Comparison of ENCODE assay signal across 9 cellular contexts in genomic region chr4:83231620-83232056, GRCh38. TPM values are rescaled to one million over a fixed set of nuclear protein-coding genes. Genes with fewer than 3 reads are reported as not detected.
DNase-seq lines count a peak whose midpoint lies in the region; ATAC-seq and TF ChIP-seq lines count a peak whose summit lies in the region.
"Had no signal": no experiment of that assay in that cellular context is flagged by ENCODE, and none has a peak within 500 bp of the region (broad histone marks: within the 10 kb centered on the region; RNA-seq: fewer than 3 reads in every experiment).

No MANE protein-coding gene starts in this region.

- H3K9me3 Mint-ChIP-seq in activated T-helper 1 cell treated with anti-CD3 and anti-CD28 coated beads, Interleukin-12 subunit alpha, Interleukin-12 subunit beta, Interleukin-2, Interleukin-4 antibody, amounts not matched to agents 30 ng/mL and 10 ng/mL and 1 ng/mL, durations not matched to agents 14 hours and 24 hours and 36 hours, result no peaks in the 10 kb centered on the region
- no peaks in the 10 kb centered on the region for H3K9me3 Mint-ChIP-seq in stimulated activated naive CD8-positive, alpha-beta T cell treated with anti-CD3 and anti-CD28 coated beads, Interleukin-15, Interleukin-2, amounts not matched to agents 100 ng/mL and 50 ng/mL, for 24 hours
- no peaks in the 10 kb centered on the region for H3K9me3 Mint-ChIP-seq in Caco-2 (ENCODE audit: unreplicated experiment)

- peak overlapping the region in 7 of 11 experiments; percentile 2 to 74 (median 57); a peak in 10 of 22 replicates for H3K9ac ChIP-seq in BLaER1 treated with 17β-estradiol and CSF1 and Interleukin-3, amounts not matched to agents 10 nM and 100 nM

- no peaks in the 10 kb centered on the region for H4K20me1 ChIP-seq in BLaER1 treated with 17β-estradiol and CSF1 and Interleukin-3, amounts not matched to agents 10 nM and 100 nM

- no peaks in the 10 kb centered on the region for H3K27me3 ChIP-seq in BLaER1 treated with 17β-estradiol and CSF1 and Interleukin-3, amounts not matched to agents 10 nM and 100 nM
- H3K27me3 ChIP-seq in Caco-2 (replicated peaks; ENCODE audit: control insufficient read depth, insufficient read depth, low read length), result no peaks in the 10 kb centered on the region

- peaks cover 0 to 19% (median 0%) of the 10 kb centered on the region in 11 experiments; a peak in 6 of 22 replicates for H3K9me3 ChIP-seq in BLaER1 treated with 17β-estradiol and CSF1 and Interleukin-3, amounts not matched to agents 10 nM and 100 nM (replicated peaks in 1 of 11)
- H3K9me3 ChIP-seq in Caco-2, result no peaks in the 10 kb centered on the region

- H3K27ac Mint-ChIP-seq in activated T-helper 1 cell treated with anti-CD3 and anti-CD28 coated beads, Interleukin-12 subunit alpha, Interleukin-12 subunit beta, Interleukin-2, Interleukin-4 antibody, amounts not matched to agents 30 ng/mL and 10 ng/mL and 1 ng/mL, durations not matched to agents 14 hours and 24 hours and 36 hours, result peak overlapping the region; percentile 69
- peak overlapping the region; percentile 81 for H3K27ac Mint-ChIP-seq in stimulated activated naive CD8-positive, alpha-beta T cell treated with anti-CD3 and anti-CD28 coated beads, Interleukin-15, Interleukin-2, amounts not matched to agents 100 ng/mL and 50 ng/mL, for 24 hours
- no peak overlapping the region for H3K27ac Mint-ChIP-seq in Caco-2 (ENCODE audit: unreplicated experiment)

- intact Hi-C loops in activated T-helper 1 cell treated with anti-CD3 and anti-CD28 coated beads, Interleukin-12 subunit alpha, Interleukin-12 subunit beta, Interleukin-2, Interleukin-4 antibody, amounts not matched to agents 30 ng/mL and 10 ng/mL and 1 ng/mL, durations not matched to agents 14 hours and 24 hours and 36 hours (cut with micrococcal nuclease), result loop anchor here (1.0 to 2.0 kb wide), 6 partner anchors 12 to 326 kb away; no protein-coding TSS in a partner anchor
- intact Hi-C loops in Caco-2 (cut with micrococcal nuclease; ENCODE audit: unreplicated experiment), result no loop called here

- peak overlapping the region in 10 of 11 experiments; percentile 18 to 92 (median 76); a peak in 20 of 22 replicates for H3K27ac ChIP-seq in BLaER1 treated with 17β-estradiol and CSF1 and Interleukin-3, amounts not matched to agents 10 nM and 100 nM

- H3K4me3 Mint-ChIP-seq in activated T-helper 1 cell treated with anti-CD3 and anti-CD28 coated beads, Interleukin-12 subunit alpha, Interleukin-12 subunit beta, Interleukin-2, Interleukin-4 antibody, amounts not matched to agents 30 ng/mL and 10 ng/mL and 1 ng/mL, durations not matched to agents 14 hours and 24 hours and 36 hours, result peak overlapping the region; percentile 52
- peak overlapping the region; percentile 54 for H3K4me3 Mint-ChIP-seq in stimulated activated naive CD8-positive, alpha-beta T cell treated with anti-CD3 and anti-CD28 coated beads, Interleukin-15, Interleukin-2, amounts not matched to agents 100 ng/mL and 50 ng/mL, for 24 hours
- no peak overlapping the region for H3K4me3 Mint-ChIP-seq in Caco-2 (ENCODE audit: unreplicated experiment)

- peak; percentile 63 for DNase-seq in activated T-helper 1 cell treated with anti-CD3 and anti-CD28 coated beads, Interleukin-12 subunit alpha, Interleukin-12 subunit beta, Interleukin-2, Interleukin-4 antibody, amounts not matched to agents 30 ng/mL and 10 ng/mL and 1 ng/mL, durations not matched to agents 14 hours and 24 hours and 36 hours (ENCODE audit: low spot score)
- DNase-seq in NCI-H748 treated with DMSO at 0.1 percent for 48 hours (lab: John Stamatoyannopoulos, UW), result no peak
- DNase-seq in Caco-2, result no peak
- DNase-seq in NCI-H146 treated with DMSO at 0.1 percent for 48 hours (lab: John Stamatoyannopoulos, UW; ENCODE audit: unreplicated experiment), result no peak
- DNase-seq: right cardiac atrium had no signal

- no peak for TF ChIP-seq CTCF in Caco-2 (IDR thresholded peaks at IDR 0.05; ENCODE audit: insufficient read depth in 1 of 2, low read depth in 1 of 2, low read length in 1 of 2, severe bottlenecking in 1 of 2, unreplicated experiment in 1 of 2)

- peaks cover 10 to 61% (median 27%) of the 10 kb centered on the region in 10 experiments; a peak in 19 of 20 replicates for H3K4me1 ChIP-seq in BLaER1 treated with 17β-estradiol and CSF1 and Interleukin-3, amounts not matched to agents 10 nM and 100 nM
- H3K4me1 ChIP-seq in Caco-2, result peaks cover 9% of the 10 kb centered on the region

- no TSS peak for BruUV-seq in Caco-2 (replicated peaks; lab: Mats Ljungman, UMichigan)

- POLR2A ChIA-PET in Caco-2 (lab: Charles Lee), result no interaction called here

- H3K27me3 Mint-ChIP-seq in activated T-helper 1 cell treated with anti-CD3 and anti-CD28 coated beads, Interleukin-12 subunit alpha, Interleukin-12 subunit beta, Interleukin-2, Interleukin-4 antibody, amounts not matched to agents 30 ng/mL and 10 ng/mL and 1 ng/mL, durations not matched to agents 14 hours and 24 hours and 36 hours (ENCODE audit: insufficient read depth), result peaks cover 11% of the 10 kb centered on the region
- no peaks in the 10 kb centered on the region for H3K27me3 Mint-ChIP-seq in stimulated activated naive CD8-positive, alpha-beta T cell treated with anti-CD3 and anti-CD28 coated beads, Interleukin-15, Interleukin-2, amounts not matched to agents 100 ng/mL and 50 ng/mL, for 24 hours
- H3K27me3 Mint-ChIP-seq in Caco-2 (ENCODE audit: insufficient read depth, unreplicated experiment), result no peaks in the 10 kb centered on the region

- H3K36me3 ChIP-seq in BLaER1 treated with 17β-estradiol and CSF1 and Interleukin-3, amounts not matched to agents 10 nM and 100 nM, result peaks cover 0 to 25% (median 11%) of the 10 kb centered on the region in 11 experiments; a peak in 15 of 22 replicates
- no peaks in the 10 kb centered on the region for H3K36me3 ChIP-seq in Caco-2 (ENCODE audit: control insufficient read depth, insufficient read depth, low read length)

- peak; percentile 62 for ATAC-seq in GM19372 (IDR thresholded peaks at IDR 0.05; ENCODE audit: low read depth, unreplicated experiment)
- peak; percentile 76 for ATAC-seq in HG03378 (IDR thresholded peaks at IDR 0.05; ENCODE audit: unreplicated experiment)

- H3K4me2 ChIP-seq in BLaER1 treated with 17β-estradiol and CSF1 and Interleukin-3, amounts not matched to agents 10 nM and 100 nM, result peak overlapping the region in 10 of 11 experiments; percentile 24 to 75 (median 62); a peak in 18 of 22 replicates

- peaks cover 23% of the 10 kb centered on the region for H3K36me3 Mint-ChIP-seq in activated T-helper 1 cell treated with anti-CD3 and anti-CD28 coated beads, Interleukin-12 subunit alpha, Interleukin-12 subunit beta, Interleukin-2, Interleukin-4 antibody, amounts not matched to agents 30 ng/mL and 10 ng/mL and 1 ng/mL, durations not matched to agents 14 hours and 24 hours and 36 hours (ENCODE audit: low read depth)
- no peaks in the 10 kb centered on the region for H3K36me3 Mint-ChIP-seq in stimulated activated naive CD8-positive, alpha-beta T cell treated with anti-CD3 and anti-CD28 coated beads, Interleukin-15, Interleukin-2, amounts not matched to agents 100 ng/mL and 50 ng/mL, for 24 hours (ENCODE audit: low read depth)
- H3K36me3 Mint-ChIP-seq in Caco-2 (ENCODE audit: insufficient read depth, unreplicated experiment), result no peaks in the 10 kb centered on the region

- peaks cover 59% of the 10 kb centered on the region for H3K4me1 Mint-ChIP-seq in activated T-helper 1 cell treated with anti-CD3 and anti-CD28 coated beads, Interleukin-12 subunit alpha, Interleukin-12 subunit beta, Interleukin-2, Interleukin-4 antibody, amounts not matched to agents 30 ng/mL and 10 ng/mL and 1 ng/mL, durations not matched to agents 14 hours and 24 hours and 36 hours (ENCODE audit: low read depth)
- H3K4me1 Mint-ChIP-seq in stimulated activated naive CD8-positive, alpha-beta T cell treated with anti-CD3 and anti-CD28 coated beads, Interleukin-15, Interleukin-2, amounts not matched to agents 100 ng/mL and 50 ng/mL, for 24 hours (ENCODE audit: low read depth), result peaks cover 57% of the 10 kb centered on the region
- peaks cover 7% of the 10 kb centered on the region for H3K4me1 Mint-ChIP-seq in Caco-2 (ENCODE audit: low read depth, unreplicated experiment)

- CTCF ChIA-PET in Caco-2 (lab: Charles Lee), result no interaction called here

- H3K4me3 ChIP-seq in BLaER1 treated with 17β-estradiol and CSF1 and Interleukin-3, amounts not matched to agents 10 nM and 100 nM, result no peak overlapping the region
- H3K4me3 ChIP-seq in Caco-2 (ENCODE audit: low read depth, low read length), result no peak overlapping the region

RNA-seq across cellular contexts. Expression of gene COQ2, which starts 53.0 kb away (rescaled TPM):
- total RNA-seq in activated T-helper 1 cell treated with anti-CD3 and anti-CD28 coated beads, Interleukin-12 subunit alpha, Interleukin-12 subunit beta, Interleukin-2, Interleukin-4 antibody, amounts not matched to agents 30 ng/mL and 10 ng/mL and 1 ng/mL, durations not matched to agents 14 hours and 24 hours and 36 hours, result 22.5 and 22.6 TPM in 2 replicates
- total RNA-seq in Caco-2 (2022), result 22.0 and 24.2 TPM in 2 replicates
